ENCODE assay signal across 24 cellular contexts in genomic region chr5:127739807-127740384, GRCh38. TPM values are rescaled to one million over a fixed set of nuclear protein-coding genes. Genes with fewer than 3 reads are reported as not detected.
DNase-seq lines count a peak whose midpoint lies in the region; ATAC-seq and TF ChIP-seq lines count a peak whose summit lies in the region.
"Had no signal": no experiment of that assay in that cellular context is flagged by ENCODE, and none has a peak within 500 bp of the region (broad histone marks: within the 10 kb centered on the region; RNA-seq: fewer than 3 reads in every experiment).

No MANE protein-coding gene starts in this region.

- DNase-seq in ELF-1 (ENCODE audit: low read depth, low spot score) = peak; percentile 31
- peak; percentile 23 for DNase-seq in NB4 (ENCODE audit: low read depth)
- DNase-seq in lower lobe of right lung = no peak
- DNase-seq in stimulated activated CD4-positive, alpha-beta T cell treated with anti-CD3 and anti-CD28 coated beads, Interleukin-2, amount 100 ng/mL, for 24 hours = no peak
- DNase-seq: activated CD4-positive, alpha-beta T cell treated with anti-CD3 and anti-CD28 coated beads for 4 hours; activated CD8-positive, alpha-beta memory T cell treated with anti-CD3 and anti-CD28 coated beads, Interleukin-2, amount 10 ng/mL, durations not matched to agents 7 days and 5 days; activated naive CD8-positive, alpha-beta T cell treated with anti-CD3 and anti-CD28 coated beads for 36 hours; DMS 273 treated with DMSO at 0.1 percent for 48 hours; GDM1; islet precursor cell; NCI-H1092 treated with DMSO at 0.1 percent for 48 hours; NCI-H2107; occipital lobe; stimulated activated CD4-positive, alpha-beta T cell treated with anti-CD3 and anti-CD28 coated beads, Interleukin-15, amount 100 ng/mL, for 24 hours had no signal

- H3K4me3 ChIP-seq in NB4 (ENCODE audit: low read depth, low read length) = peak overlapping the region; percentile 67
- H3K4me3 ChIP-seq in ectodermal cell (ENCODE audit: insufficient read depth, low read depth, low read length) = peak overlapping the region; percentile 20
- H3K4me3 ChIP-seq in lower lobe of right lung = no peak overlapping the region
- H3K4me3 ChIP-seq: BLaER1 treated with 17β-estradiol and CSF1 and Interleukin-3, amounts not matched to agents 10 nM and 100 nM had no signal

- H3K36me3 Mint-ChIP-seq in nephron (ENCODE audit: low read depth) = peaks cover 3% of the 10 kb centered on the region
- H3K36me3 Mint-ChIP-seq: activated CD8-positive, alpha-beta memory T cell treated with anti-CD3 and anti-CD28 coated beads, Interleukin-2, amount 10 ng/mL, durations not matched to agents 7 days and 5 days; activated naive CD8-positive, alpha-beta T cell treated with anti-CD3 and anti-CD28 coated beads for 36 hours had no signal

- H3K27me3 ChIP-seq in ectodermal cell (ENCODE audit: control insufficient read depth, insufficient read depth, low read length, poor library complexity, severe bottlenecking) (no peaks in the 10 kb centered on the region), lower lobe of right lung (ENCODE audit: low read depth) (no peaks in the 10 kb centered on the region)
- H3K27me3 ChIP-seq: BLaER1 treated with 17β-estradiol and CSF1 and Interleukin-3, amounts not matched to agents 10 nM and 100 nM had no signal

- peak overlapping the region; percentile 70 to 78 (median 74) for H3K4me3 Mint-ChIP-seq in nephron
- H3K4me3 Mint-ChIP-seq: activated CD8-positive, alpha-beta memory T cell treated with anti-CD3 and anti-CD28 coated beads, Interleukin-2, amount 10 ng/mL, durations not matched to agents 7 days and 5 days; activated naive CD8-positive, alpha-beta T cell treated with anti-CD3 and anti-CD28 coated beads for 36 hours had no signal

- TF ChIP-seq CTCF in NB4 (IDR thresholded peaks at IDR 0.05; ENCODE audit: low read depth, low read length) (no peak), nephron (IDR thresholded peaks at IDR 0.05; ENCODE audit: unreplicated experiment in 3 of 3) (no peak), lower lobe of right lung (IDR thresholded peaks at IDR 0.05) (no peak)

- intact Hi-C loops in lower lobe of right lung (cut with DNase I) = no loop called here

- peak overlapping the region in 2 of 3 experiments; percentile 32 to 58 for H3K27ac Mint-ChIP-seq in nephron
- H3K27ac Mint-ChIP-seq: activated CD8-positive, alpha-beta memory T cell treated with anti-CD3 and anti-CD28 coated beads, Interleukin-2, amount 10 ng/mL, durations not matched to agents 7 days and 5 days; activated naive CD8-positive, alpha-beta T cell treated with anti-CD3 and anti-CD28 coated beads for 36 hours had no signal

- ATAC-seq in lower lobe of right lung = no peak
- ATAC-seq in GM18861 (IDR thresholded peaks at IDR 0.05; ENCODE audit: unreplicated experiment) = no peak
- no peak for ATAC-seq in GM21737 (IDR thresholded peaks at IDR 0.05; ENCODE audit: unreplicated experiment)
- ATAC-seq: activated CD8-positive, alpha-beta memory T cell treated with anti-CD3 and anti-CD28 coated beads, Interleukin-2, amount 10 ng/mL, durations not matched to agents 7 days and 5 days; right cardiac atrium had no signal

- 74 to 77% methylated on average over 10 of the region's 10 CpGs for WGBS in ectodermal cell, 2 experiments

- H3K27me3 Mint-ChIP-seq in nephron (ENCODE audit: low read depth) = peaks cover 3% of the 10 kb centered on the region

- no peaks in the 10 kb centered on the region for H3K4me1 Mint-ChIP-seq in nephron
- H3K4me1 Mint-ChIP-seq: activated CD8-positive, alpha-beta memory T cell treated with anti-CD3 and anti-CD28 coated beads, Interleukin-2, amount 10 ng/mL, durations not matched to agents 7 days and 5 days; activated naive CD8-positive, alpha-beta T cell treated with anti-CD3 and anti-CD28 coated beads for 36 hours had no signal

- H3K36me3 ChIP-seq in ectodermal cell (ENCODE audit: control insufficient read depth, insufficient read depth, low read length) (no peaks in the 10 kb centered on the region), lower lobe of right lung (no peaks in the 10 kb centered on the region)
- H3K36me3 ChIP-seq: BLaER1 treated with 17β-estradiol and CSF1 and Interleukin-3, amounts not matched to agents 10 nM and 100 nM had no signal

- no peak overlapping the region for H3K27ac ChIP-seq in ectodermal cell (ENCODE audit: insufficient read depth, low read depth, low read length, poor library complexity, severe bottlenecking)
- no peak overlapping the region for H3K27ac ChIP-seq in lower lobe of right lung
- H3K27ac ChIP-seq: BLaER1 treated with 17β-estradiol and CSF1 and Interleukin-3, amounts not matched to agents 10 nM and 100 nM had no signal

- no peak for TF ChIP-seq POLR2A in NB4 (IDR thresholded peaks at IDR 0.05; ENCODE audit: extremely low read depth, insufficient read length)

- no peaks in the 10 kb centered on the region for H3K4me1 ChIP-seq in ectodermal cell (ENCODE audit: control insufficient read depth, insufficient read depth, low read length)
- H3K4me1 ChIP-seq in lower lobe of right lung = no peaks in the 10 kb centered on the region
- H3K4me1 ChIP-seq: BLaER1 treated with 17β-estradiol and CSF1 and Interleukin-3, amounts not matched to agents 10 nM and 100 nM had no signal

- peaks cover 3% of the 10 kb centered on the region for H3K9me3 Mint-ChIP-seq in nephron
- H3K9me3 Mint-ChIP-seq: activated naive CD8-positive, alpha-beta T cell treated with anti-CD3 and anti-CD28 coated beads for 36 hours had no signal

- H3K9me3 ChIP-seq in ectodermal cell (ENCODE audit: control insufficient read depth, low read length) (no peaks in the 10 kb centered on the region), lower lobe of right lung (no peaks in the 10 kb centered on the region)
- H3K9me3 ChIP-seq: BLaER1 treated with 17β-estradiol and CSF1 and Interleukin-3, amounts not matched to agents 10 nM and 100 nM had no signal

RNA-seq across cellular contexts. Expression of gene CCDC192, which starts 36.7 kb away (rescaled TPM):
- 0.59 TPM for polyA plus RNA-seq in ectodermal cell (2013, experiment 1 of 4)
- 0.28 TPM for polyA plus RNA-seq in ectodermal cell (2013, experiment 2 of 4)
- polyA plus RNA-seq in ectodermal cell (2013, experiment 3 of 4) = not detected
- polyA plus RNA-seq in ectodermal cell (2013, experiment 4 of 4) = 0.32 TPM
- total RNA-seq in lower lobe of right lung = not detected
- total RNA-seq: activated CD8-positive, alpha-beta memory T cell treated with anti-CD3 and anti-CD28 coated beads, Interleukin-2, amount 10 ng/mL, durations not matched to agents 7 days and 5 days; activated naive CD8-positive, alpha-beta T cell treated with anti-CD3 and anti-CD28 coated beads for 36 hours; H4; LHCN-M2; lower leg skin; occipital lobe; OCI-LY7; right cardiac atrium had no signal

Comparison
In these comparisons a context has a peak if more than half of its experiments do, and no peak if none do; other contexts are left out.
1. DNase-seq: peak in ELF-1 (single experiment) and NB4 (single experiment); none in lower lobe of right lung (single experiment) and stimulated activated CD4-positive, alpha-beta T cell treated with anti-CD3 and anti-CD28 coated beads, Interleukin-2, amount 100 ng/mL, for 24 hours (0 of 2).